ENCODE assay signal across 22 cellular contexts in the genomic region with DNA sequence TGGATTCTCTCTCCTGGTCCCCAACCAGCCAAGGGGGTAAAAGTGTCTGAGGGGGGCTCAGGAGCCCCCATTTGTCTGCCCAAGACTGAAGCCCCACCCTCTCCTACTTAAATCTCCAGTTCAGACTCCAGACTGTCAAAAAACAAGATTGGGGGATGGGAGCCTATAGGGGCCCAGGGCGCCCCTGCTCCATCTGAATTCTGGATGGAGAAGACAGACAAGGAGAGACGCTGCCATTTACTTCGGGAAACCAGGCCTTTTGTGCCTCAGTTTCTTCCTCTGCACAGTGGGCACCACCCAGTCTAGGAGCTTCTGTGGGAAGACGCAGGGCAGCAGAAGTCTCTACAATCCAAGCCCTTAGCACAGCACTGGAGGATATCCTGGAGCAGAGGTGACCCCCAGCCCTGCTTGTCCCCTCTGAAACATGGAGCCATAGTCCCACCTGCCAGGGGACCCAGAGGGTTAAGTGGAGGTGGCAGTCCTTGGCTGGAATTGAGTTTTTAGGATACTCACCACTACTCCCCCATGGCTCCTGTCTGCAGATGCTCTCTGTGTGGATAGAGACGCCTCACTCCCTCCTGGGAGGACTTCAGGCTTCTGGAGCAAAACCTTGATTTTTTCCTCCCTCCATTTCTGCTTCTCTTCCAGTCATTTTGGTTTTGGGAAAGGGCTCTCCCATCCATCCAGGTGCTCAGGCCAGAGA. TPM values are rescaled to one million over a fixed set of nuclear protein-coding genes. Genes with fewer than 3 reads are reported as not detected.
DNase-seq lines count a peak whose midpoint lies in the region; ATAC-seq, FAIRE-seq and TF ChIP-seq lines count a peak whose summit lies in the region.
"Had no signal": no experiment of that assay in that cellular context is flagged by ENCODE, and none has a peak within 500 bp of the region (broad histone marks: within the 10 kb centered on the region; RNA-seq: fewer than 3 reads in every experiment).

No MANE protein-coding gene starts in this region.

- BruUV-seq in HepG2 (replicated peaks; lab: Mats Ljungman, UMichigan): no TSS peak

- DNase-seq in HepG2 (ENCODE audit: low spot score) (no peak), right lobe of liver (no peak), naive B cell (no peak), esophagus muscularis mucosa (ENCODE audit: extremely low spot score) (no peak), cerebellar cortex (ENCODE audit: low spot score) (no peak), SKM-1 treated with dmso at 0.1 percent for 144 hours (lab: John Stamatoyannopoulos, UW; ENCODE audit: unreplicated experiment) (no peak)
- no peak for DNase-seq in central memory CD8-positive, alpha-beta T cell (ENCODE audit: low spot score in 2 of 2)
- DNase-seq: activated CD4-positive, alpha-beta T cell treated with anti-CD3 and anti-CD28 coated beads for 48 hours; activated naive CD8-positive, alpha-beta T cell treated with anti-CD3 and anti-CD28 coated beads for 36 hours; gastrocnemius medialis; KG1; MV-4-11; naive thymus-derived CD4-positive, alpha-beta T cell; NCI-H1694 treated with DMSO at 0.1 percent for 48 hours; NCI-H2227 treated with DMSO at 0.1 percent for 48 hours; NCI-H748 treated with DMSO at 0.1 percent for 48 hours had no signal

- peaks cover 18% of the 10 kb centered on the region; the same call in 1 of the 2 replicates for H4K20me1 ChIP-seq in HepG2 (ENCODE audit: insufficient read depth, low read length)

- no peak overlapping the region for H2AFZ ChIP-seq in HepG2 (ENCODE audit: low read length)

- peaks cover 22% of the 10 kb centered on the region for H3K79me2 ChIP-seq in HepG2 (ENCODE audit: insufficient read depth, low read length)

- no peaks in the 10 kb centered on the region for H3K9me3 Mint-ChIP-seq in central memory CD8-positive, alpha-beta T cell
- H3K9me3 Mint-ChIP-seq in naive B cell: peaks cover 0 to 2% (median 0%) of the 10 kb centered on the region in 7 donors
- no peaks in the 10 kb centered on the region for H3K9me3 Mint-ChIP-seq in stimulated activated memory B cell treated with anti-CD40 and anti-IgM and Interleukin-4, amounts not matched to agents 10 μg/mL and 1 μg/mL and 100 μg/mL, for 72 hours
- H3K9me3 Mint-ChIP-seq: activated naive CD8-positive, alpha-beta T cell treated with anti-CD3 and anti-CD28 coated beads for 36 hours; activated T-helper 17 cell treated with anti-CD3 and anti-CD28 coated beads, Interleukin-2, amount 50 U/mL, for 72 hours; memory B cell; T-cell had no signal

- 50% methylated on average over 4 of the region's 5 CpGs for WGBS in HepG2 (ENCODE audit: low lambda C conversion rate)
- WGBS in right lobe of liver (ENCODE audit: insufficient coverage, low coverage, low lambda C conversion rate, missing lambda C conversion rate): 13% methylated on average over 1 of the region's 5 CpGs
- WGBS in esophagus muscularis mucosa: 50% methylated on average over 5 of the region's 5 CpGs

- TF ChIP-seq EP300 in HepG2 (IDR thresholded peaks at IDR 0.05; ENCODE audit: low read depth in 2 of 2, low read length in 2 of 2): no peak
- TF ChIP-seq EP300 in HepG2 (CRISPR knock-in tag; IDR thresholded peaks at IDR 0.05; ENCODE audit: borderline replicate concordance): no peak
- no peak for TF ChIP-seq EP300 in esophagus muscularis mucosa (IDR thresholded peaks at IDR 0.05)

- no peaks in the 10 kb centered on the region for H3K9me3 ChIP-seq in HepG2 (ENCODE audit: low read length)
- no peaks in the 10 kb centered on the region for H3K9me3 ChIP-seq in right lobe of liver
- no peaks in the 10 kb centered on the region for H3K9me3 ChIP-seq in esophagus muscularis mucosa
- H3K9me3 ChIP-seq: gastrocnemius medialis had no signal

- peak overlapping the region; percentile 62; the same call in 1 of the 2 replicates for H3K9ac ChIP-seq in HepG2 (ENCODE audit: insufficient read depth, low read depth, low read length)

- H3K27ac Mint-ChIP-seq in central memory CD8-positive, alpha-beta T cell (ENCODE audit: low read depth): peak overlapping the region; percentile 35
- no peak overlapping the region for H3K27ac Mint-ChIP-seq in naive B cell
- H3K27ac Mint-ChIP-seq in stimulated activated memory B cell treated with anti-CD40 and anti-IgM and Interleukin-4, amounts not matched to agents 10 μg/mL and 1 μg/mL and 100 μg/mL, for 72 hours: no peak overlapping the region
- H3K27ac Mint-ChIP-seq: activated naive CD8-positive, alpha-beta T cell treated with anti-CD3 and anti-CD28 coated beads for 36 hours; activated T-helper 17 cell treated with anti-CD3 and anti-CD28 coated beads, Interleukin-2, amount 50 U/mL, for 72 hours; memory B cell had no signal

- no peak for FAIRE-seq in HepG2 (lab: Jason Lieb, UNC)

- in situ Hi-C loops in HepG2 (cut with HindIII; ENCODE audit: extremely low pct_ligation_motif_present, low pct_unique_long_range_greater_than_20kb): no loop called here

- H3K36me3 ChIP-seq in HepG2 (replicated peaks in 1 of 2; ENCODE audit: control insufficient read depth in 1 of 2, insufficient read depth in 2 of 2, low read length in 2 of 2) (no peaks in the 10 kb centered on the region; a peak in 1 of 5 replicates), right lobe of liver (no peaks in the 10 kb centered on the region), esophagus muscularis mucosa (no peaks in the 10 kb centered on the region)
- H3K36me3 ChIP-seq: gastrocnemius medialis had no signal

- H3K4me1 ChIP-seq in HepG2 (ENCODE audit: insufficient read depth, low read length) (peaks cover 70% of the 10 kb centered on the region), right lobe of liver (peaks cover 0 to 7% (median 0%) of the 10 kb centered on the region in 4 donors), esophagus muscularis mucosa (peaks cover 47 to 76% (median 67%) of the 10 kb centered on the region in 4 donors)

- TF ChIP-seq CTCF in HepG2 (CRISPR knock-in tag; IDR thresholded peaks at IDR 0.05): no peak
- TF ChIP-seq CTCF in right lobe of liver (IDR thresholded peaks at IDR 0.05): no peak
- no peak for TF ChIP-seq CTCF in esophagus muscularis mucosa (IDR thresholded peaks at IDR 0.05)

- CTCF ChIA-PET in HepG2 (lab: Yijun Ruan, JAX; ENCODE audit: low intra/inter-chr PET ratio, low total read pairs): no interaction called here

- H3K27ac ChIP-seq in HepG2 (ENCODE audit: extremely low read length, insufficient read depth, low read length) (no peak overlapping the region), right lobe of liver (no peak overlapping the region), esophagus muscularis mucosa (replicated peaks in 1 of 4) (no peak overlapping the region)
- H3K27ac ChIP-seq: C4-2B had no signal

- H3K4me1 Mint-ChIP-seq in central memory CD8-positive, alpha-beta T cell: peaks cover 23% of the 10 kb centered on the region
- peaks cover 25 to 50% (median 37%) of the 10 kb centered on the region in 3 donors for H3K4me1 Mint-ChIP-seq in naive B cell
- H3K4me1 Mint-ChIP-seq in stimulated activated memory B cell treated with anti-CD40 and anti-IgM and Interleukin-4, amounts not matched to agents 10 μg/mL and 1 μg/mL and 100 μg/mL, for 72 hours: peaks cover 44% of the 10 kb centered on the region

- H3K4me3 Mint-ChIP-seq in central memory CD8-positive, alpha-beta T cell: peak overlapping the region; percentile 25
- H3K4me3 Mint-ChIP-seq in naive B cell: peak overlapping the region in 6 of 8 donors; percentile 2 to 75 (median 46)
- H3K4me3 Mint-ChIP-seq in stimulated activated memory B cell treated with anti-CD40 and anti-IgM and Interleukin-4, amounts not matched to agents 10 μg/mL and 1 μg/mL and 100 μg/mL, for 72 hours: no peak overlapping the region
- H3K4me3 Mint-ChIP-seq: activated naive CD8-positive, alpha-beta T cell treated with anti-CD3 and anti-CD28 coated beads for 36 hours; memory B cell had no signal

- no peak for TF ChIP-seq RAD21 in HepG2 (CRISPR knock-in tag; IDR thresholded peaks at IDR 0.05)

- POLR2A ChIA-PET in HepG2 (lab: Yijun Ruan, JAX): no interaction called here

- H3K27me3 Mint-ChIP-seq in central memory CD8-positive, alpha-beta T cell: peaks cover 81% of the 10 kb centered on the region
- H3K27me3 Mint-ChIP-seq in naive B cell: peaks cover 40 to 72% (median 66%) of the 10 kb centered on the region in 3 donors
- peaks cover 84% of the 10 kb centered on the region for H3K27me3 Mint-ChIP-seq in stimulated activated memory B cell treated with anti-CD40 and anti-IgM and Interleukin-4, amounts not matched to agents 10 μg/mL and 1 μg/mL and 100 μg/mL, for 72 hours

- H3K36me3 Mint-ChIP-seq in central memory CD8-positive, alpha-beta T cell (ENCODE audit: insufficient read depth): peaks cover 5% of the 10 kb centered on the region
- H3K36me3 Mint-ChIP-seq in naive B cell: no peaks in the 10 kb centered on the region
- H3K36me3 Mint-ChIP-seq in stimulated activated memory B cell treated with anti-CD40 and anti-IgM and Interleukin-4, amounts not matched to agents 10 μg/mL and 1 μg/mL and 100 μg/mL, for 72 hours: no peaks in the 10 kb centered on the region
- H3K36me3 Mint-ChIP-seq: activated naive CD8-positive, alpha-beta T cell treated with anti-CD3 and anti-CD28 coated beads for 36 hours; memory B cell; T-cell had no signal

- H3K27me3 ChIP-seq in HepG2 (ENCODE audit: control insufficient read depth in 1 of 2, insufficient read depth in 2 of 2, low read length in 2 of 2): peaks cover 0 to 7% of the 10 kb centered on the region in 2 experiments; a peak in 2 of 5 replicates
- peaks cover 0 to 41% of the 10 kb centered on the region in 2 donors for H3K27me3 ChIP-seq in right lobe of liver
- peaks cover 17 to 97% (median 81%) of the 10 kb centered on the region in 4 donors for H3K27me3 ChIP-seq in esophagus muscularis mucosa

- H3K4me3 ChIP-seq in HepG2 (replicated peaks in 1 of 3; ENCODE audit: insufficient read depth in 1 of 3, low read depth in 2 of 3, low read length in 3 of 3) (peak overlapping the region; percentile 67 to 82 (median 73)), right lobe of liver (no peak overlapping the region), esophagus muscularis mucosa (peak overlapping the region in 2 of 4 donors; percentile 38 to 43)

- TF ChIP-seq POLR2A in HepG2 (IDR thresholded peaks at IDR 0.05; ENCODE audit: insufficient read depth in 1 of 2, low read depth in 2 of 2, low read length in 2 of 2): no peak
- no peak for TF ChIP-seq POLR2A in right lobe of liver (IDR thresholded peaks at IDR 0.05)
- no peak for TF ChIP-seq POLR2A in esophagus muscularis mucosa (IDR thresholded peaks at IDR 0.05; ENCODE audit: low read depth)

- intact Hi-C loops in HepG2 (cut with micrococcal nuclease; ENCODE audit: unreplicated experiment): no loop called here
- intact Hi-C loops in right lobe of liver (cut with DNase I): no loop called here
- intact Hi-C loops in esophagus muscularis mucosa (cut with DNase I): no loop called here

- no peak for ATAC-seq in HepG2
- ATAC-seq in right lobe of liver: no peak
- ATAC-seq in central memory CD8-positive, alpha-beta T cell (replicated peaks; ENCODE audit: extremely low read depth, poor library complexity, severe bottlenecking): no peak
- no peak for ATAC-seq in naive B cell (ENCODE audit: low read depth in 2 of 2)
- ATAC-seq in stimulated activated memory B cell treated with anti-CD40 and anti-IgM and Interleukin-4, amounts not matched to agents 10 μg/mL and 1 μg/mL and 100 μg/mL, for 72 hours: no peak
- ATAC-seq: activated T-helper 17 cell treated with anti-CD3 and anti-CD28 coated beads, Interleukin-2, amount 50 U/mL, for 72 hours; gastrocnemius medialis; naive thymus-derived CD4-positive, alpha-beta T cell; Right ventricle myocardium inferior; T-cell had no signal

- peak overlapping the region; percentile 90 for H3K4me2 ChIP-seq in HepG2 (ENCODE audit: low read depth, low read length)

RNA-seq across cellular contexts. Expression of a gene that starts 1.7 kb away (rescaled TPM):
- 105 and 217 TPM in 2 replicates for total RNA-seq in HepG2 (2016; rRNA removed; fragmentation: Illumina TruSeq; extraction: Trizol)
- 96.8 and 118 TPM in 2 replicates for total RNA-seq in HepG2 (2016; cell fraction: cytosol; rRNA removed; fragmentation: Illumina TruSeq; extraction: Trizol; ENCODE audit: low read depth)
- total RNA-seq in HepG2 (2016; cell fraction: insoluble cytoplasmic fraction; rRNA removed; fragmentation: Illumina TruSeq; extraction: Trizol): 97.5 and 221 TPM in 2 replicates
- 191 and 193 TPM in 2 replicates for total RNA-seq in HepG2 (2016; cell fraction: membrane; rRNA removed; fragmentation: Illumina TruSeq; extraction: Trizol)
- total RNA-seq in HepG2 (2016; cell fraction: nucleus; rRNA removed; fragmentation: Illumina TruSeq; extraction: Trizol): 219 and 265 TPM in 2 replicates
- polyA plus RNA-seq in HepG2 (2011; rRNA removed): 296 and 337 TPM in 2 replicates
- 347 and 628 TPM in 2 replicates for polyA plus RNA-seq in HepG2 (2011; cell fraction: cytosol; rRNA removed)
- polyA plus RNA-seq in HepG2 (2011; cell fraction: nucleus; rRNA removed): 244 and 327 TPM in 2 replicates
- polyA plus RNA-seq in HepG2 (2012): 231 and 373 TPM in 2 replicates
- polyA plus RNA-seq in HepG2 (2016; cell fraction: cytosol; fragmentation: Illumina TruSeq; extraction: Trizol; ENCODE audit: low read depth): 150 and 176 TPM in 2 replicates
- 122 and 154 TPM in 2 replicates for polyA plus RNA-seq in HepG2 (2016; cell fraction: insoluble cytoplasmic fraction; fragmentation: Illumina TruSeq; extraction: Trizol; ENCODE audit: low read depth)
- polyA plus RNA-seq in HepG2 (2016; cell fraction: membrane; fragmentation: Illumina TruSeq; extraction: Trizol; ENCODE audit: low read depth): 207 and 208 TPM in 2 replicates
- 462 and 526 TPM in 2 replicates for polyA plus RNA-seq in HepG2 (2016; cell fraction: nucleus; fragmentation: Illumina TruSeq; extraction: Trizol; ENCODE audit: insufficient read depth, low read depth)
- polyA minus RNA-seq in HepG2 (2011; rRNA and poly(A)+ RNA removed; ENCODE audit: low replicate concordance): 0.47 and 301 TPM in 2 replicates
- polyA minus RNA-seq in HepG2 (2011; cell fraction: cytosol; rRNA and poly(A)+ RNA removed): 303 and 346 TPM in 2 replicates
- 45.4 and 52.2 TPM in 2 replicates for polyA minus RNA-seq in HepG2 (2011; cell fraction: nucleus; rRNA and poly(A)+ RNA removed)
- 1 to 10 TPM in 2 of 6 experiments, under 1 TPM in 1, not detected in 3; 0.27 to 2.9 (median 1.2) TPM for total RNA-seq in right lobe of liver
- 1 to 10 TPM in 2 of 6 donors, under 1 TPM in 2, not detected in 2; 0.44 to 7.0 (median 0.97) TPM for polyA plus RNA-seq in naive B cell (ENCODE audit: low read depth in 6 of 6)
- total RNA-seq in esophagus muscularis mucosa: 100 to 1,000 TPM in 1 of 4 donors, 10 to 100 TPM in 3; 41.5 to 153 (median 59.6) TPM
- total RNA-seq: activated naive CD8-positive, alpha-beta T cell treated with anti-CD3 and anti-CD28 coated beads for 36 hours; activated T-helper 17 cell treated with anti-CD3 and anti-CD28 coated beads, Interleukin-2, amount 50 U/mL, for 72 hours; naive thymus-derived CD4-positive, alpha-beta T cell had no signal

RNA-seq across cellular contexts. Expression of a gene that starts 4.4 kb away (rescaled TPM):
- total RNA-seq in HepG2 (2016; rRNA removed; fragmentation: Illumina TruSeq; extraction: Trizol) (0.69 and 0.97 TPM in 2 replicates), right lobe of liver (under 1 TPM in 2 of 6 experiments, not detected in 4; 0.31 to 0.43 TPM), esophagus muscularis mucosa (1 to 10 TPM; 2.4 to 3.6 (median 2.8) TPM)
- 0.61 and 0.88 TPM in 2 replicates for total RNA-seq in HepG2 (2016; cell fraction: cytosol; rRNA removed; fragmentation: Illumina TruSeq; extraction: Trizol; ENCODE audit: low read depth)
- total RNA-seq in HepG2 (2016; cell fraction: insoluble cytoplasmic fraction; rRNA removed; fragmentation: Illumina TruSeq; extraction: Trizol): 0.77 and 1.4 TPM in 2 replicates
- total RNA-seq in HepG2 (2016; cell fraction: membrane; rRNA removed; fragmentation: Illumina TruSeq; extraction: Trizol): 0.49 and 0.65 TPM in 2 replicates
- 2.3 and 2.7 TPM in 2 replicates for total RNA-seq in HepG2 (2016; cell fraction: nucleus; rRNA removed; fragmentation: Illumina TruSeq; extraction: Trizol)
- polyA plus RNA-seq in HepG2 (2011; rRNA removed) (5.5 and 7.2 TPM in 2 replicates), naive B cell (ENCODE audit: low read depth in 6 of 6) (not detected)
- 4.1 and 4.6 TPM in 2 replicates for polyA plus RNA-seq in HepG2 (2011; cell fraction: cytosol; rRNA removed)
- 71.3 and 86.8 TPM in 2 replicates for polyA plus RNA-seq in HepG2 (2011; cell fraction: nucleus; rRNA removed)
- polyA plus RNA-seq in HepG2 (2012): 8.3 and 22.3 TPM in 2 replicates
- 1.0 and 2.0 TPM in 2 replicates for polyA plus RNA-seq in HepG2 (2016; cell fraction: cytosol; fragmentation: Illumina TruSeq; extraction: Trizol; ENCODE audit: low read depth)
- 1.7 and 1.9 TPM in 2 replicates for polyA plus RNA-seq in HepG2 (2016; cell fraction: insoluble cytoplasmic fraction; fragmentation: Illumina TruSeq; extraction: Trizol; ENCODE audit: low read depth)
- 1.6 TPM in 2 replicates for polyA plus RNA-seq in HepG2 (2016; cell fraction: membrane; fragmentation: Illumina TruSeq; extraction: Trizol; ENCODE audit: low read depth)
- 12.3 and 16.0 TPM in 2 replicates for polyA plus RNA-seq in HepG2 (2016; cell fraction: nucleus; fragmentation: Illumina TruSeq; extraction: Trizol; ENCODE audit: insufficient read depth, low read depth)
- polyA minus RNA-seq in HepG2 (2011; rRNA and poly(A)+ RNA removed; ENCODE audit: low replicate concordance): 0.35 and 3.9 TPM in 2 replicates
- polyA minus RNA-seq in HepG2 (2011; cell fraction: cytosol; rRNA and poly(A)+ RNA removed): 1.4 and 4.3 TPM in 2 replicates
- polyA minus RNA-seq in HepG2 (2011; cell fraction: nucleus; rRNA and poly(A)+ RNA removed): 5.0 and 5.5 TPM in 2 replicates
- total RNA-seq: activated naive CD8-positive, alpha-beta T cell treated with anti-CD3 and anti-CD28 coated beads for 36 hours had no signal

RNA-seq across cellular contexts. Expression of a gene that starts 19.7 kb away (rescaled TPM):
- total RNA-seq in HepG2 (2016; rRNA removed; fragmentation: Illumina TruSeq; extraction: Trizol): 20.7 and 25.4 TPM in 2 replicates
- total RNA-seq in HepG2 (2016; cell fraction: cytosol; rRNA removed; fragmentation: Illumina TruSeq; extraction: Trizol; ENCODE audit: low read depth): 16.9 and 18.9 TPM in 2 replicates
- total RNA-seq in HepG2 (2016; cell fraction: insoluble cytoplasmic fraction; rRNA removed; fragmentation: Illumina TruSeq; extraction: Trizol): 21.8 and 27.1 TPM in 2 replicates
- total RNA-seq in HepG2 (2016; cell fraction: membrane; rRNA removed; fragmentation: Illumina TruSeq; extraction: Trizol): 14.9 and 19.7 TPM in 2 replicates
- total RNA-seq in HepG2 (2016; cell fraction: nucleus; rRNA removed; fragmentation: Illumina TruSeq; extraction: Trizol): 11.7 and 15.7 TPM in 2 replicates
- polyA plus RNA-seq in HepG2 (2011; rRNA removed): 7.5 and 7.6 TPM in 2 replicates
- 10.8 and 16.3 TPM in 2 replicates for polyA plus RNA-seq in HepG2 (2011; cell fraction: cytosol; rRNA removed)
- polyA plus RNA-seq in HepG2 (2011; cell fraction: nucleus; rRNA removed): 39.3 and 40.2 TPM in 2 replicates
- polyA plus RNA-seq in HepG2 (2012): 8.3 and 10.1 TPM in 2 replicates
- 9.6 and 12.0 TPM in 2 replicates for polyA plus RNA-seq in HepG2 (2016; cell fraction: cytosol; fragmentation: Illumina TruSeq; extraction: Trizol; ENCODE audit: low read depth)
- 11.7 and 12.2 TPM in 2 replicates for polyA plus RNA-seq in HepG2 (2016; cell fraction: insoluble cytoplasmic fraction; fragmentation: Illumina TruSeq; extraction: Trizol; ENCODE audit: low read depth)
- 8.0 and 10.3 TPM in 2 replicates for polyA plus RNA-seq in HepG2 (2016; cell fraction: membrane; fragmentation: Illumina TruSeq; extraction: Trizol; ENCODE audit: low read depth)
- polyA plus RNA-seq in HepG2 (2016; cell fraction: nucleus; fragmentation: Illumina TruSeq; extraction: Trizol; ENCODE audit: insufficient read depth, low read depth): 19.7 and 20.4 TPM in 2 replicates
- polyA minus RNA-seq in HepG2 (2011; rRNA and poly(A)+ RNA removed; ENCODE audit: low replicate concordance): 2.0 and 4.9 TPM in 2 replicates
- polyA minus RNA-seq in HepG2 (2011; cell fraction: cytosol; rRNA and poly(A)+ RNA removed): 2.6 and 2.7 TPM in 2 replicates
- polyA minus RNA-seq in HepG2 (2011; cell fraction: nucleus; rRNA and poly(A)+ RNA removed): 2.4 and 2.6 TPM in 2 replicates
- 10 to 100 TPM; 30.4 to 71.7 (median 45.6) TPM for total RNA-seq in right lobe of liver
- polyA plus RNA-seq in naive B cell (ENCODE audit: low read depth in 6 of 6): 100 to 1,000 TPM in 2 of 6 donors, 10 to 100 TPM in 4; 76.0 to 107 (median 91.9) TPM
- 10 to 100 TPM; 56.1 to 77.7 (median 67.0) TPM for total RNA-seq in esophagus muscularis mucosa

RNA-seq across cellular contexts. Expression of a gene that starts 28.6 kb away (rescaled TPM):
- total RNA-seq in HepG2 (2016; rRNA removed; fragmentation: Illumina TruSeq; extraction: Trizol) (1.7 and 3.4 TPM in 2 replicates), right lobe of liver (1 to 10 TPM; 3.8 to 5.0 (median 4.7) TPM), esophagus muscularis mucosa (10 to 100 TPM in 2 of 4 donors, 1 to 10 TPM in 2; 9.1 to 19.0 (median 13.5) TPM)
- total RNA-seq in HepG2 (2016; cell fraction: cytosol; rRNA removed; fragmentation: Illumina TruSeq; extraction: Trizol; ENCODE audit: low read depth): 0.30 and 0.35 TPM in 2 replicates
- total RNA-seq in HepG2 (2016; cell fraction: insoluble cytoplasmic fraction; rRNA removed; fragmentation: Illumina TruSeq; extraction: Trizol): 2.3 and 3.2 TPM in 2 replicates
- total RNA-seq in HepG2 (2016; cell fraction: membrane; rRNA removed; fragmentation: Illumina TruSeq; extraction: Trizol): 1.5 TPM in 2 replicates
- total RNA-seq in HepG2 (2016; cell fraction: nucleus; rRNA removed; fragmentation: Illumina TruSeq; extraction: Trizol): 2.7 and 3.4 TPM in 2 replicates
- polyA plus RNA-seq in HepG2 (2011; rRNA removed) (1.2 and 1.5 TPM in 2 replicates), naive B cell (ENCODE audit: low read depth in 6 of 6) (1 to 10 TPM in 5 of 6 donors, not detected in 1; 2.0 to 3.7 (median 3.6) TPM)
- polyA plus RNA-seq in HepG2 (2011; cell fraction: cytosol; rRNA removed): 0.91 and 1.1 TPM in 2 replicates
- polyA plus RNA-seq in HepG2 (2011; cell fraction: nucleus; rRNA removed): 3.2 and 6.3 TPM in 2 replicates
- 1.5 and 1.8 TPM in 2 replicates for polyA plus RNA-seq in HepG2 (2012)
- polyA plus RNA-seq in HepG2 (2016; cell fraction: cytosol; fragmentation: Illumina TruSeq; extraction: Trizol; ENCODE audit: low read depth): 0.21 and 0.23 TPM in 2 replicates
- polyA plus RNA-seq in HepG2 (2016; cell fraction: insoluble cytoplasmic fraction; fragmentation: Illumina TruSeq; extraction: Trizol; ENCODE audit: low read depth): 2.2 and 3.4 TPM in 2 replicates
- polyA plus RNA-seq in HepG2 (2016; cell fraction: membrane; fragmentation: Illumina TruSeq; extraction: Trizol; ENCODE audit: low read depth): 0.58 and 0.76 TPM in 2 replicates
- polyA plus RNA-seq in HepG2 (2016; cell fraction: nucleus; fragmentation: Illumina TruSeq; extraction: Trizol; ENCODE audit: insufficient read depth, low read depth): 5.0 and 5.4 TPM in 2 replicates
- polyA minus RNA-seq in HepG2 (2011; rRNA and poly(A)+ RNA removed; ENCODE audit: low replicate concordance): 3.3 and 11.9 TPM in 2 replicates
- 5.0 and 6.3 TPM in 2 replicates for polyA minus RNA-seq in HepG2 (2011; cell fraction: cytosol; rRNA and poly(A)+ RNA removed)
- polyA minus RNA-seq in HepG2 (2011; cell fraction: nucleus; rRNA and poly(A)+ RNA removed): 0.99 and 1.3 TPM in 2 replicates

RNA-seq across cellular contexts. Expression of a gene that starts 36.6 kb away (rescaled TPM):
- 959 and 1,184 TPM in 2 replicates for total RNA-seq in HepG2 (2016; rRNA removed; fragmentation: Illumina TruSeq; extraction: Trizol)
- total RNA-seq in HepG2 (2016; cell fraction: cytosol; rRNA removed; fragmentation: Illumina TruSeq; extraction: Trizol; ENCODE audit: low read depth): 1,298 and 1,315 TPM in 2 replicates
- total RNA-seq in HepG2 (2016; cell fraction: insoluble cytoplasmic fraction; rRNA removed; fragmentation: Illumina TruSeq; extraction: Trizol): 938 and 1,264 TPM in 2 replicates
- total RNA-seq in HepG2 (2016; cell fraction: membrane; rRNA removed; fragmentation: Illumina TruSeq; extraction: Trizol): 1,565 and 1,724 TPM in 2 replicates
- 276 and 314 TPM in 2 replicates for total RNA-seq in HepG2 (2016; cell fraction: nucleus; rRNA removed; fragmentation: Illumina TruSeq; extraction: Trizol)
- polyA plus RNA-seq in HepG2 (2011; rRNA removed): 1,655 and 1,782 TPM in 2 replicates
- polyA plus RNA-seq in HepG2 (2011; cell fraction: cytosol; rRNA removed): 2,000 and 3,037 TPM in 2 replicates
- 482 and 607 TPM in 2 replicates for polyA plus RNA-seq in HepG2 (2011; cell fraction: nucleus; rRNA removed)
- polyA plus RNA-seq in HepG2 (2012): 1,641 and 1,658 TPM in 2 replicates
- 1,864 and 1,905 TPM in 2 replicates for polyA plus RNA-seq in HepG2 (2016; cell fraction: cytosol; fragmentation: Illumina TruSeq; extraction: Trizol; ENCODE audit: low read depth)
- polyA plus RNA-seq in HepG2 (2016; cell fraction: insoluble cytoplasmic fraction; fragmentation: Illumina TruSeq; extraction: Trizol; ENCODE audit: low read depth): 1,524 and 1,536 TPM in 2 replicates
- polyA plus RNA-seq in HepG2 (2016; cell fraction: membrane; fragmentation: Illumina TruSeq; extraction: Trizol; ENCODE audit: low read depth): 2,008 and 2,053 TPM in 2 replicates
- 658 and 675 TPM in 2 replicates for polyA plus RNA-seq in HepG2 (2016; cell fraction: nucleus; fragmentation: Illumina TruSeq; extraction: Trizol; ENCODE audit: insufficient read depth, low read depth)
- polyA minus RNA-seq in HepG2 (2011; rRNA and poly(A)+ RNA removed; ENCODE audit: low replicate concordance): 1,990 and 2,943 TPM in 2 replicates
- polyA minus RNA-seq in HepG2 (2011; cell fraction: cytosol; rRNA and poly(A)+ RNA removed): 420 and 430 TPM in 2 replicates
- polyA minus RNA-seq in HepG2 (2011; cell fraction: nucleus; rRNA and poly(A)+ RNA removed): 113 and 142 TPM in 2 replicates
- 100 to 1,000 TPM; 256 to 470 (median 406) TPM for total RNA-seq in right lobe of liver
- 1,000 to 10,000 TPM; 1,188 to 1,782 (median 1,685) TPM for polyA plus RNA-seq in naive B cell (ENCODE audit: low read depth in 6 of 6)
- 100 to 1,000 TPM; 560 to 800 (median 665) TPM for total RNA-seq in esophagus muscularis mucosa

Comparison
In these comparisons a context has a peak if more than half of its experiments do, and no peak if none do; other contexts are left out.
1. H3K4me3 ChIP-seq: peak in HepG2 (3 of 3); none in right lobe of liver (0 of 3).
2. RNA of a gene that starts 1.7 kb away (total RNA-seq): 96.8 to 265 TPM in HepG2 and 41.5 to 153 TPM in esophagus muscularis mucosa; 0.27 to 2.9 TPM in right lobe of liver; every median in the first group is over 10 times any median in the second.